ENCODE assay signal across 29 cellular contexts in the genomic region with DNA sequence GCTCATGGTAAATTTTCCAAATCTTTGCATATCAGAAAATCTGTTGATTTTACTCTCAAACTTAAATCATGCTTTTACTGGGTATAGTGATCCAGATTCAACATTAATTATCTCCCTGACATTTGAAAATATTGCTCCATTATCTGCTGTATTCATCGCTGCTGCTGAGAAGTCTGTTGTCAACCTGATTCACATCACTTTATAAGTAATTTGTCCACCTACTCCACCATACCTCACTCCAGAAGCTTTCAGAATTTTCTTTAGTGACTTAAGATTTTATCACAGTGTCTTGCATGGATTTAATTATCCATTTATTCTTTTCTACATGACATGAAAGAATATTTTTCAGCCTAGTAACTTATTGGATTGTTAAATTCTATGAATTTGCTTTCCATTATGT.
"Had no signal": no experiment of that assay in that cellular context is flagged by ENCODE, and none has a peak within 500 bp of the region (broad histone marks: within the 10 kb centered on the region; RNA-seq: fewer than 3 reads in every experiment).

No MANE protein-coding gene starts in this region.

- H3K4me1 Mint-ChIP-seq: stimulated activated effector memory CD8-positive, alpha-beta T cell treated with anti-CD3 and anti-CD28 coated beads, Interleukin-12 subunit alpha, Interleukin-12 subunit beta, amount 100 ng/mL, for 72 hours; stimulated activated memory B cell treated with anti-CD40 and anti-IgM and Interleukin-4, amounts not matched to agents 10 μg/mL and 1 μg/mL and 100 μg/mL, for 72 hours; stimulated activated naive B cell treated with anti-CD40 and anti-IgM and Interleukin-4, amounts not matched to agents 10 μg/mL and 1 μg/mL and 100 μg/mL, for 72 hours; stimulated activated naive CD8-positive, alpha-beta T cell treated with anti-CD3 and anti-CD28 coated beads, Interleukin-15, amount 100 ng/mL, for 72 hours had no signal

- H3K4me3 Mint-ChIP-seq: stimulated activated effector memory CD8-positive, alpha-beta T cell treated with anti-CD3 and anti-CD28 coated beads, Interleukin-12 subunit alpha, Interleukin-12 subunit beta, amount 100 ng/mL, for 72 hours; stimulated activated memory B cell treated with anti-CD40 and anti-IgM and Interleukin-4, amounts not matched to agents 10 μg/mL and 1 μg/mL and 100 μg/mL, for 72 hours; stimulated activated naive B cell treated with anti-CD40 and anti-IgM and Interleukin-4, amounts not matched to agents 10 μg/mL and 1 μg/mL and 100 μg/mL, for 72 hours; stimulated activated naive CD8-positive, alpha-beta T cell treated with anti-CD3 and anti-CD28 coated beads, Interleukin-15, amount 100 ng/mL, for 72 hours; stimulated activated naive CD8-positive, alpha-beta T cell treated with anti-CD3 and anti-CD28 coated beads, Interleukin-15, Interleukin-2, amounts not matched to agents 100 ng/mL and 50 ng/mL, for 24 hours; type B pancreatic cell had no signal

- H3K36me3 Mint-ChIP-seq: stimulated activated effector memory CD8-positive, alpha-beta T cell treated with anti-CD3 and anti-CD28 coated beads, Interleukin-12 subunit alpha, Interleukin-12 subunit beta, amount 100 ng/mL, for 72 hours; stimulated activated memory B cell treated with anti-CD40 and anti-IgM and Interleukin-4, amounts not matched to agents 10 μg/mL and 1 μg/mL and 100 μg/mL, for 72 hours; stimulated activated naive B cell treated with anti-CD40 and anti-IgM and Interleukin-4, amounts not matched to agents 10 μg/mL and 1 μg/mL and 100 μg/mL, for 72 hours; type B pancreatic cell had no signal

- H3K4me1 ChIP-seq: stomach, suprapubic skin, testis, thyroid gland, tibial artery, tibial nerve, transverse colon, upper lobe of left lung, upper lobe of right lung, uterus, vagina had no signal

- FAIRE-seq: urothelium cell line had no signal

- H3K27ac Mint-ChIP-seq: stimulated activated effector memory CD8-positive, alpha-beta T cell treated with anti-CD3 and anti-CD28 coated beads, Interleukin-12 subunit alpha, Interleukin-12 subunit beta, amount 100 ng/mL, for 72 hours; stimulated activated memory B cell treated with anti-CD40 and anti-IgM and Interleukin-4, amounts not matched to agents 10 μg/mL and 1 μg/mL and 100 μg/mL, for 72 hours; stimulated activated naive B cell treated with anti-CD40 and anti-IgM and Interleukin-4, amounts not matched to agents 10 μg/mL and 1 μg/mL and 100 μg/mL, for 72 hours; stimulated activated naive CD8-positive, alpha-beta T cell treated with anti-CD3 and anti-CD28 coated beads, Interleukin-15, amount 100 ng/mL, for 72 hours; stimulated activated naive CD8-positive, alpha-beta T cell treated with anti-CD3 and anti-CD28 coated beads, Interleukin-15, Interleukin-2, amounts not matched to agents 100 ng/mL and 50 ng/mL, for 24 hours; type B pancreatic cell had no signal

- H3K27ac ChIP-seq: stomach, suprapubic skin, testis, thoracic aorta, thyroid gland, tibial artery, tibial nerve, transverse colon, upper lobe of left lung, upper lobe of right lung, uterus, vagina had no signal

- H3K4me3 ChIP-seq: stomach, suprapubic skin, testis, thoracic aorta, thyroid gland, tibial artery, tibial nerve, transverse colon, upper lobe of left lung, upper lobe of right lung, uterus, vagina had no signal

- H3K9me3 Mint-ChIP-seq: stimulated activated naive CD8-positive, alpha-beta T cell treated with anti-CD3 and anti-CD28 coated beads, Interleukin-15, Interleukin-2, amounts not matched to agents 100 ng/mL and 50 ng/mL, for 24 hours had no signal

- H3K27me3 Mint-ChIP-seq: stimulated activated memory B cell treated with anti-CD40 and anti-IgM and Interleukin-4, amounts not matched to agents 10 μg/mL and 1 μg/mL and 100 μg/mL, for 72 hours; stimulated activated naive CD8-positive, alpha-beta T cell treated with anti-CD3 and anti-CD28 coated beads, Interleukin-15, amount 100 ng/mL, for 72 hours; stimulated activated naive CD8-positive, alpha-beta T cell treated with anti-CD3 and anti-CD28 coated beads, Interleukin-15, Interleukin-2, amounts not matched to agents 100 ng/mL and 50 ng/mL, for 24 hours had no signal

- ATAC-seq: stimulated activated effector memory CD8-positive, alpha-beta T cell treated with anti-CD3 and anti-CD28 coated beads, Interleukin-12 subunit alpha, Interleukin-12 subunit beta, amount 100 ng/mL, for 72 hours; stimulated activated memory B cell treated with anti-CD40 and anti-IgM and Interleukin-4, amounts not matched to agents 10 μg/mL and 1 μg/mL and 100 μg/mL, for 72 hours; stimulated activated naive B cell treated with anti-CD40 and anti-IgM and Interleukin-4, amounts not matched to agents 10 μg/mL and 1 μg/mL and 100 μg/mL, for 72 hours; stimulated activated naive CD8-positive, alpha-beta T cell treated with anti-CD3 and anti-CD28 coated beads, Interleukin-15, amount 100 ng/mL, for 72 hours; stimulated activated naive CD8-positive, alpha-beta T cell treated with anti-CD3 and anti-CD28 coated beads, Interleukin-15, Interleukin-2, amounts not matched to agents 100 U/mL and 50 U/mL, for 24 hours; upper lobe of right lung had no signal

- H3K9me3 ChIP-seq: stomach, suprapubic skin, testis, thoracic aorta, thyroid gland, tibial artery, tibial nerve, transverse colon, upper lobe of left lung, upper lobe of right lung, uterus, vagina had no signal

- H3K27me3 ChIP-seq: stomach, suprapubic skin, testis, thyroid gland, tibial artery, tibial nerve, transverse colon, upper lobe of left lung, upper lobe of right lung, uterus, vagina had no signal

- DNase-seq: stimulated activated CD4-positive, alpha-beta T cell treated with anti-CD3 and anti-CD28 coated beads, Interleukin-2, amount 100 ng/mL, for 48 hours; stimulated activated CD4-positive, alpha-beta T cell treated with anti-CD3 and anti-CD28 coated beads, Interleukin-4, amount 100 ng/mL, for 1 hour; stimulated activated CD4-positive, alpha-beta T cell treated with anti-CD3 and anti-CD28 coated beads, Interleukin-4, amount 100 ng/mL, for 24 hours; stimulated activated CD4-positive, alpha-beta T cell treated with anti-CD3 and anti-CD28 coated beads, Interleukin-4, amount 100 ng/mL, for 4 hours; stimulated activated CD8-positive, alpha-beta memory T cell treated with anti-CD3 and anti-CD28 coated beads, Interleukin-4, amount 100 ng/mL, for 48 hours; stimulated activated naive B cell treated with anti-CD40 and anti-IgM and Interleukin-4, amounts not matched to agents 10 μg/mL and 1 μg/mL and 100 μg/mL, for 72 hours; stimulated activated naive CD4-positive, alpha-beta T cell; stimulated activated naive CD4-positive, alpha-beta T cell treated with Interleukin-2 at 50 U/mL for 16 hours; stimulated activated naive CD8-positive, alpha-beta T cell treated with anti-CD3 and anti-CD28 coated beads, Interleukin-15, amount 100 ng/mL, for 72 hours; stimulated activated naive CD8-positive, alpha-beta T cell treated with anti-CD3 and anti-CD28 coated beads, Interleukin-15, Interleukin-2, amounts not matched to agents 100 U/mL and 50 U/mL, for 24 hours; stomach; substantia nigra; testis; thyroid gland; tibial artery; transverse colon; trophoblast cell; upper lobe of left lung; upper lobe of right lung; uterus had no signal

- H3K36me3 ChIP-seq: stomach, suprapubic skin, thoracic aorta, thyroid gland, tibial artery, tibial nerve, transverse colon, upper lobe of left lung, upper lobe of right lung, uterus, vagina had no signal
